8 cellular contexts compared by ENCODE assay signal in genomic region chr6:135423649-135424128, GRCh38.
A peak's percentile ranks its signal among the peaks of the same experiment; 100 is the strongest.
DNase-seq lines count a peak whose midpoint lies in the region; ATAC-seq, FAIRE-seq and TF ChIP-seq lines count a peak whose summit lies in the region.

No MANE protein-coding gene starts in this region.

- TF ChIP-seq EP300 in GM12878 (IDR thresholded peaks at IDR 0.05; ENCODE audit: borderline replicate concordance in 1 of 2, control insufficient read depth in 1 of 2, low read depth in 2 of 2, low read length in 2 of 2) (no peak), tibial nerve (IDR thresholded peaks at IDR 0.05) (no peak)

- CTCF ChIA-PET in GM12878 (lab: Yijun Ruan, JAX), result interaction anchor here (0.6 to 7.2 kb wide), 34 partner anchors 10 to 1315 kb away, joined by 3 to 95 read pairs (median 4); no protein-coding TSS in a partner anchor

- SMC1A ChIA-PET in GM12878 (lab: Charles Lee; ENCODE audit: uncharacterized antibody, unreplicated experiment), result interaction anchor here (0.5 to 5.0 kb wide), 25 partner anchors 9 to 1300 kb away, joined by 3 to 53 read pairs (median 4); no protein-coding TSS in a partner anchor

- POLR2A ChIA-PET in GM12878 (lab: Charles Lee), result no interaction called here

- RAD21 ChIA-PET in GM12878 (lab: Charles Lee; ENCODE audit: unreplicated experiment), result interaction anchor here (0.6 to 4.3 kb wide), 11 partner anchors 10 to 435 kb away, joined by 3 to 41 read pairs (median 4); no protein-coding TSS in a partner anchor

- H3K27ac ChIP-seq in GM12878 (ENCODE audit: control insufficient read depth, insufficient read depth) (no peak overlapping the region), tibial nerve (no peak overlapping the region)

- 0% methylated on average over 2 of the region's 2 CpGs for WGBS in GM12878 (ENCODE audit: insufficient coverage, insufficient replicate concordance, low lambda C conversion rate, missing lambda C conversion rate)
- 18 to 19% methylated on average over 2 of the region's 2 CpGs for WGBS in tibial nerve, 2 donors

- H3K79me2 ChIP-seq in GM12878 (ENCODE audit: control insufficient read depth, insufficient read depth, low read length), result no peaks in the 10 kb centered on the region

- no peak overlapping the region for H2AFZ ChIP-seq in GM12878 (ENCODE audit: control insufficient read depth, low read depth, low read length)

- DNase-seq in DMS153 (lab: John Stamatoyannopoulos, UW) (peak; percentile 37), NCI-H69 (lab: John Stamatoyannopoulos, UW) (peak; percentile 57), GM12878 (ENCODE audit: low read depth, low spot score) (peak; percentile 16), inferior parietal cortex (ENCODE audit: extremely low spot score) (peak; percentile 43), tibial nerve (ENCODE audit: low spot score in 2 of 2) (no peak), NCI-H187 (lab: John Stamatoyannopoulos, UW) (no peak)

- H3K27me3 ChIP-seq in GM12878 (replicated peaks in 1 of 2; ENCODE audit: control insufficient read depth in 2 of 2, insufficient read depth in 2 of 2, low read length in 1 of 2) (no peaks in the 10 kb centered on the region), tibial nerve (no peaks in the 10 kb centered on the region)

- H3K4me1 ChIP-seq in GM12878 (ENCODE audit: control insufficient read depth, insufficient read depth, low read length), result peaks cover 4% of the 10 kb centered on the region; the same call in 1 of the 2 replicates
- H3K4me1 ChIP-seq in tibial nerve, result no peaks in the 10 kb centered on the region

- no peak overlapping the region for H3K9ac ChIP-seq in GM12878 (ENCODE audit: control insufficient read depth, insufficient read depth, low read length)

- H3K9me3 ChIP-seq in GM12878 (replicated peaks; ENCODE audit: control insufficient read depth, insufficient read depth, low read length), result no peaks in the 10 kb centered on the region
- no peaks in the 10 kb centered on the region for H3K9me3 ChIP-seq in tibial nerve

- peak; percentile 88 for TF ChIP-seq RAD21 in GM12878 (IDR thresholded peaks at IDR 0.05; ENCODE audit: insufficient read depth, low read depth, low read length)

- in situ Hi-C loops in GM12878 (cut with MboI), result loop anchor here (25.0 kb wide), 1 partner anchor 186 kb away; no protein-coding TSS in a partner anchor

- intact Hi-C loops in GM12878 (cut with micrococcal nuclease; ENCODE audit: unreplicated experiment), result loop anchor here (1.0 to 5.0 kb wide), 4 partner anchors 93 to 278 kb away; no protein-coding TSS in a partner anchor

- peak; percentile 90 for FAIRE-seq in GM12878 (lab: Jason Lieb, UNC)

- H3K4me3 ChIP-seq in GM12878, result no peak overlapping the region
- H3K4me3 ChIP-seq in tibial nerve, result no peak overlapping the region

- TF ChIP-seq POLR2A in GM12878 (IDR thresholded peaks at IDR 0.05; ENCODE audit: low read depth, low read length) (no peak), tibial nerve (IDR thresholded peaks at IDR 0.05) (no peak)

- H3K4me2 ChIP-seq in GM12878 (ENCODE audit: control insufficient read depth, insufficient read depth), result no peak overlapping the region

- TF ChIP-seq CTCF in GM12878 (IDR thresholded peaks at IDR 0.05 in 2 of 3, conservative IDR thresholded peaks at IDR 0.05 in 1 of 3; ENCODE audit: control insufficient read depth in 2 of 3, extremely low read depth in 1 of 3, insufficient read depth in 1 of 3, low read depth in 3 of 3, low read length in 3 of 3), result peak; percentile 61 to 80 (median 68)
- peak; percentile 28 to 61 (median 52) for TF ChIP-seq CTCF in tibial nerve (IDR thresholded peaks at IDR 0.05)

- no TSS peak for BruUV-seq in GM12878 (replicated peaks; lab: Mats Ljungman, UMichigan)

- H3K36me3 ChIP-seq in GM12878 (ENCODE audit: control insufficient read depth in 2 of 2, insufficient read depth in 2 of 2, low read length in 1 of 2) (no peaks in the 10 kb centered on the region), tibial nerve (peaks cover 0 to 15% (median 0%) of the 10 kb centered on the region in 3 donors)

- H4K20me1 ChIP-seq in GM12878 (ENCODE audit: control insufficient read depth, insufficient read depth), result no peaks in the 10 kb centered on the region

- peak; percentile 73 for ATAC-seq in GM19324 (IDR thresholded peaks at IDR 0.05; ENCODE audit: low FRiP score, unreplicated experiment)
- peak; percentile 97 for ATAC-seq in HG03175 (IDR thresholded peaks at IDR 0.05; ENCODE audit: unreplicated experiment)
- peak; percentile 97 for ATAC-seq in GM12878

TF ChIP-seq in GM12878, 131 proteins besides CTCF, POLR2A, EP300 and RAD21:
- TF ChIP-seq TARDBP (IDR thresholded peaks at IDR 0.05; ENCODE audit: borderline replicate concordance), result no peak
- peak; percentile 46 for TF ChIP-seq RELA (IDR thresholded peaks at IDR 0.05; ENCODE audit: borderline replicate concordance, partially characterized antibody)
- no peak for TF ChIP-seq GABPA (IDR thresholded peaks at IDR 0.05; ENCODE audit: low read depth)
- TF ChIP-seq NR2C2 (IDR thresholded peaks at IDR 0.05; ENCODE audit: borderline replicate concordance, control insufficient read depth, insufficient read length, low read depth), result no peak
- no peak for TF ChIP-seq PAX5 (IDR thresholded peaks at IDR 0.05; ENCODE audit: borderline replicate concordance, low read depth, low read length)
- TF ChIP-seq MYC (IDR thresholded peaks at IDR 0.05; ENCODE audit: insufficient read depth, insufficient read length, insufficient replicate concordance, low read length, severe bottlenecking), result no peak
- TF ChIP-seq ZZZ3 (IDR thresholded peaks at IDR 0.05; ENCODE audit: control insufficient read depth, insufficient read length, low read depth), result no peak
- TF ChIP-seq ATF2 (IDR thresholded peaks at IDR 0.05; ENCODE audit: low read length), result no peak
- no peak for TF ChIP-seq ZNF274 (IDR thresholded peaks at IDR 0.05; ENCODE audit: insufficient read depth, insufficient read length)
- no peak for TF ChIP-seq HDGF (IDR thresholded peaks at IDR 0.05)
- no peak for TF ChIP-seq STAT3 (IDR thresholded peaks at IDR 0.05; ENCODE audit: low read depth, low read length)
- TF ChIP-seq SMC3 (IDR thresholded peaks at IDR 0.05; ENCODE audit: borderline replicate concordance, low read length), result peak; percentile 70; the same call in 1 of the 2 replicates
- TF ChIP-seq ZBTB40 (IDR thresholded peaks at IDR 0.05; ENCODE audit: borderline replicate concordance), result peak; percentile 63; the same call in 1 of the 2 replicates
- TF ChIP-seq SUZ12 (IDR thresholded peaks at IDR 0.05; ENCODE audit: unreplicated experiment), result no peak
- no peak for TF ChIP-seq RBBP5 (conservative IDR thresholded peaks at IDR 0.05)
- peak; percentile 36; the same call in 1 of the 2 replicates for TF ChIP-seq RB1 (IDR thresholded peaks at IDR 0.05; ENCODE audit: borderline replicate concordance)
- TF ChIP-seq RUNX3 (IDR thresholded peaks at IDR 0.05; ENCODE audit: low read length), result peak; percentile 48; the same call in 1 of the 2 replicates
- TF ChIP-seq NRF1 (conservative IDR thresholded peaks at IDR 0.05; ENCODE audit: low read depth, low read length), result no peak

Comparison
In these comparisons a context has a peak if more than half of its experiments do, and no peak if none do; other contexts are left out.
1. DNase-seq: peak in DMS153 (single experiment), NCI-H69 (single experiment), GM12878 (single experiment) and inferior parietal cortex (single experiment); none in tibial nerve (0 of 2) and NCI-H187 (0 of 2).
2. Peak in every context shown above with its lines, with median percentiles within 50 percentile points of each other: ATAC-seq.